ENCODE assay signal across 10 cellular contexts in genomic region chr7:151351967-151352366, GRCh38. TPM values are rescaled to one million over a fixed set of nuclear protein-coding genes. Genes with fewer than 3 reads are reported as not detected.
DNase-seq lines count a peak whose midpoint lies in the region; ATAC-seq and TF ChIP-seq lines count a peak whose summit lies in the region.
"Had no signal": no experiment of that assay in that cellular context is flagged by ENCODE, and none has a peak within 500 bp of the region (broad histone marks: within the 10 kb centered on the region; RNA-seq: fewer than 3 reads in every experiment).

No MANE protein-coding gene starts in this region.

- H3K4me3 ChIP-seq in OCI-LY1 (ENCODE audit: low read depth, low read length, poor library complexity, severe bottlenecking), result no peak overlapping the region
- H3K4me3 ChIP-seq in lower leg skin (ENCODE audit: low read depth, poor library complexity, severe bottlenecking), result no peak overlapping the region

- no peaks in the 10 kb centered on the region for H4K20me1 ChIP-seq in OCI-LY1 (ENCODE audit: insufficient read depth, low read length)

- H3K4me1 ChIP-seq in OCI-LY1 (ENCODE audit: insufficient read depth, low read length, severe bottlenecking), result peaks cover 37% of the 10 kb centered on the region

- no peaks in the 10 kb centered on the region for H3K79me2 ChIP-seq in OCI-LY1 (ENCODE audit: insufficient read depth, low read length)

- no peaks in the 10 kb centered on the region for H3K9me3 ChIP-seq in OCI-LY1 (ENCODE audit: low read length)

- H3K27me3 ChIP-seq in OCI-LY1 (ENCODE audit: insufficient read depth, low read length), result no peaks in the 10 kb centered on the region

- H3K9ac ChIP-seq in OCI-LY1 (ENCODE audit: low read length), result peak overlapping the region; percentile 17
- H3K9ac ChIP-seq: parathyroid adenoma had no signal

- intact Hi-C loops in lower leg skin (cut with DNase I; ENCODE audit: low total_unique reads), result loop anchor here (5.0 kb wide), 1 partner anchor 35 kb away; no protein-coding TSS in a partner anchor

- H3F3A ChIP-seq in OCI-LY1 (ENCODE audit: insufficient read depth, low read length), result no peaks in the 10 kb centered on the region

- H3K27ac ChIP-seq in OCI-LY1 (ENCODE audit: low read depth, low read length, poor library complexity, severe bottlenecking), result peak overlapping the region; percentile 60
- H3K27ac ChIP-seq: parathyroid adenoma had no signal

- 0 out of 2 replicates have a peak overlapping the region, but pooled peaks have one; percentile 2 for H2AFZ ChIP-seq in OCI-LY1 (ENCODE audit: low read length)
- H2AFZ ChIP-seq: parathyroid adenoma had no signal

- DNase-seq in activated naive CD4-positive, alpha-beta T cell treated with anti-CD3 and anti-CD28 coated beads, Interleukin-2, amount 50 U/mL, for 16 hours, result peak; percentile 25
- peak; percentile 21 to 25 for DNase-seq in stimulated activated CD8-positive, alpha-beta memory T cell treated with anti-CD3 and anti-CD28 coated beads, Interleukin-2, amount 100 ng/mL, for 48 hours (ENCODE audit: low read depth in 2 of 2)
- no peak for DNase-seq in glomerular visceral epithelial cell (ENCODE audit: extremely low spot score)
- DNase-seq in NCI-H526 (lab: John Stamatoyannopoulos, UW), result no peak
- DNase-seq in lower leg skin (ENCODE audit: low spot score in 2 of 2), result no peak
- DNase-seq in NCI-H1092 (lab: John Stamatoyannopoulos, UW), result no peak

- TF ChIP-seq POLR2A in lower leg skin (IDR thresholded peaks at IDR 0.05), result no peak

- 80 to 86% methylated on average over 6 of the region's 6 CpGs for WGBS in lower leg skin, 2 donors

- H3K36me3 ChIP-seq in OCI-LY1 (ENCODE audit: insufficient read depth, low read length), result peaks cover 68% of the 10 kb centered on the region

- peak; percentile 43 for ATAC-seq in GM21381 (IDR thresholded peaks at IDR 0.05; ENCODE audit: unreplicated experiment)

- no peak for TF ChIP-seq CTCF in OCI-LY1 (IDR thresholded peaks at IDR 0.05; ENCODE audit: low read length)
- no peak for TF ChIP-seq CTCF in lower leg skin (IDR thresholded peaks at IDR 0.05)

- no peaks in the 10 kb centered on the region for H3K9me2 ChIP-seq in OCI-LY1 (ENCODE audit: low read depth, low read length)

- H3K4me2 ChIP-seq in OCI-LY1 (ENCODE audit: low read length), result peak overlapping the region; percentile 42

RNA-seq across cellular contexts. Expression of gene NUB1, which starts 10.4 kb away (rescaled TPM):
- 10 to 100 TPM; 40.1 to 48.3 (median 47.5) TPM for total RNA-seq in lower leg skin

RNA-seq across cellular contexts. Expression of gene WDR86, which starts 57.9 kb away (rescaled TPM):
- 1 to 10 TPM in 3 of 4 donors, not detected in 1; 1.4 to 2.4 (median 2.0) TPM for total RNA-seq in lower leg skin
- total RNA-seq: dermis microvascular lymphatic vessel endothelial cell had no signal

Comparison
In these comparisons a context has a peak if more than half of its experiments do, and no peak if none do; other contexts are left out.
1. DNase-seq: peak in activated naive CD4-positive, alpha-beta T cell treated with anti-CD3 and anti-CD28 coated beads, Interleukin-2, amount 50 U/mL, for 16 hours (single experiment) and stimulated activated CD8-positive, alpha-beta memory T cell treated with anti-CD3 and anti-CD28 coated beads, Interleukin-2, amount 100 ng/mL, for 48 hours (2 of 2); none in glomerular visceral epithelial cell (single experiment), NCI-H526 (0 of 2), lower leg skin (0 of 2) and NCI-H1092 (single experiment).